Comparison of ENCODE assay signal across 17 cellular contexts in the genomic region with DNA sequence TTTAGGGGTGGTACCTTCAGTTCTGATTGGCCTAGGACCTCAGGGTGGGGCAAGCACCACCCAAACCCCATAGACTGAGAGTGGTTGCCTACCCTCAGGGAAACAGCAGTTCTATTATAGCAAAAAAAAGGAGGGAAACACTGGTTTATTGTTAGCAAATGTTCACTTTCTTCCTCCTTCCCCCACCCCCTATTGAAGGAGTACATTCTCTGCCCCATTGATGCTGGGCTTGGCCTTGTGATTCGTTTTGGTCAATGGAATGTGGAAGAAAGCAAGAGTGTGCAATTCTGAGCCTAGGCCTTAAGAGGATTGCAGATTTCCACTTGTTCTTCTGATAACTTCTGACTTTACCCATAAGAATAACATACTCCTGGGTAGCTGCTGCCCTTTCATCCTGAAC.
A peak's percentile ranks its signal among the peaks of the same experiment; 100 is the strongest.
DNase-seq lines count a peak whose midpoint lies in the region; ATAC-seq, FAIRE-seq and TF ChIP-seq lines count a peak whose summit lies in the region.
"Had no signal": no experiment of that assay in that cellular context is flagged by ENCODE, and none has a peak within 500 bp of the region (broad histone marks: within the 10 kb centered on the region; RNA-seq: fewer than 3 reads in every experiment).

No MANE protein-coding gene starts in this region.

- no peaks in the 10 kb centered on the region for H3K36me3 Mint-ChIP-seq in type B pancreatic cell
- no peaks in the 10 kb centered on the region for H3K36me3 Mint-ChIP-seq in activated CD4-positive, alpha-beta T cell treated with anti-CD3 and anti-CD28 coated beads for 36 hours (ENCODE audit: low read depth)
- H3K36me3 Mint-ChIP-seq: CD14-positive monocyte; CD4-positive, alpha-beta memory T cell had no signal

- no peaks in the 10 kb centered on the region for H3K9me3 Mint-ChIP-seq in type B pancreatic cell
- no peaks in the 10 kb centered on the region for H3K9me3 Mint-ChIP-seq in activated CD4-positive, alpha-beta T cell treated with anti-CD3 and anti-CD28 coated beads for 36 hours (ENCODE audit: low read depth)
- H3K9me3 Mint-ChIP-seq: GM23338 had no signal

- H3K27ac Mint-ChIP-seq in type B pancreatic cell: peak overlapping the region; percentile 73
- H3K27ac Mint-ChIP-seq in activated CD4-positive, alpha-beta T cell treated with anti-CD3 and anti-CD28 coated beads for 36 hours: no peak overlapping the region
- H3K27ac Mint-ChIP-seq: CD14-positive monocyte; CD4-positive, alpha-beta memory T cell; GM23338 had no signal

- DNase-seq in HTR-8/SVneo (ENCODE audit: insufficient read length, low spot score) (no peak), foreskin melanocyte (peak; percentile 94), pons (ENCODE audit: low spot score) (peak; percentile 44), type B pancreatic cell (ENCODE audit: extremely low spot score, unreplicated experiment) (no peak), kidney glomerular epithelial cell (lab: John Stamatoyannopoulos, UW) (no peak)
- DNase-seq in activated CD4-positive, alpha-beta T cell treated with anti-CD3 and anti-CD28 coated beads for 36 hours: no peak
- DNase-seq: 8988T; Calu3; CD4-positive, alpha-beta memory T cell; DMS79 treated with DMSO at 0.1 percent for 48 hours; GF-D8; HCEC 1CT; IMR-90 had no signal

- no peak for TF ChIP-seq CTCF in type B pancreatic cell (conservative IDR thresholded peaks at IDR 0.05)

- POLR2A ChIA-PET in activated CD4-positive, alpha-beta T cell treated with anti-CD3 and anti-CD28 coated beads for 36 hours (lab: Charles Lee): no interaction called here

- CTCF ChIA-PET in activated CD4-positive, alpha-beta T cell treated with anti-CD3 and anti-CD28 coated beads for 36 hours (lab: Charles Lee): interaction anchor here (0.7 to 1.1 kb wide), 2 partner anchors 20 to 261 kb away, joined by 3 read pairs; no protein-coding TSS in a partner anchor

- H3K27me3 Mint-ChIP-seq in type B pancreatic cell: no peaks in the 10 kb centered on the region
- peaks cover 8% of the 10 kb centered on the region for H3K27me3 Mint-ChIP-seq in activated CD4-positive, alpha-beta T cell treated with anti-CD3 and anti-CD28 coated beads for 36 hours

- intact Hi-C loops in activated CD4-positive, alpha-beta T cell treated with anti-CD3 and anti-CD28 coated beads for 36 hours (cut with DNase I, micrococcal nuclease): no loop called here

- no peak for ATAC-seq in activated CD4-positive, alpha-beta T cell treated with anti-CD3 and anti-CD28 coated beads for 36 hours
- ATAC-seq in GM19023 (IDR thresholded peaks at IDR 0.05; ENCODE audit: unreplicated experiment): no peak
- ATAC-seq: GM23338 had no signal

- peaks cover 26% of the 10 kb centered on the region for H3K4me1 Mint-ChIP-seq in type B pancreatic cell (ENCODE audit: unreplicated experiment)
- no peaks in the 10 kb centered on the region for H3K4me1 Mint-ChIP-seq in activated CD4-positive, alpha-beta T cell treated with anti-CD3 and anti-CD28 coated beads for 36 hours
- H3K4me1 Mint-ChIP-seq: CD14-positive monocyte; CD4-positive, alpha-beta memory T cell had no signal

- H3K4me3 Mint-ChIP-seq in type B pancreatic cell: no peak overlapping the region
- no peak overlapping the region for H3K4me3 Mint-ChIP-seq in activated CD4-positive, alpha-beta T cell treated with anti-CD3 and anti-CD28 coated beads for 36 hours
- H3K4me3 Mint-ChIP-seq: CD14-positive monocyte; CD4-positive, alpha-beta memory T cell; GM23338 had no signal

- FAIRE-seq in HTR-8/SVneo (lab: Jason Lieb, UNC): peak; percentile 74
- FAIRE-seq: H54 had no signal

Comparison
In these comparisons a context has a peak if more than half of its experiments do, and no peak if none do; other contexts are left out.
1. DNase-seq: peak in foreskin melanocyte (single experiment) and pons (single experiment); none in HTR-8/SVneo (single experiment), type B pancreatic cell (single experiment), activated CD4-positive, alpha-beta T cell treated with anti-CD3 and anti-CD28 coated beads for 36 hours (single experiment) and kidney glomerular epithelial cell (single experiment).